26 cellular contexts compared by ENCODE assay signal in genomic region chr3:119782435-119782834, GRCh38. TPM values are rescaled to one million over a fixed set of nuclear protein-coding genes. Genes with fewer than 3 reads are reported as not detected.
DNase-seq lines count a peak whose midpoint lies in the region; ATAC-seq and TF ChIP-seq lines count a peak whose summit lies in the region.
"Had no signal": no experiment of that assay in that cellular context is flagged by ENCODE, and none has a peak within 500 bp of the region (broad histone marks: within the 10 kb centered on the region; RNA-seq: fewer than 3 reads in every experiment).

No MANE protein-coding gene starts in this region.

- H3K4me1 ChIP-seq in duodenal mucosa (ENCODE audit: control insufficient read depth in 1 of 2, insufficient read depth in 2 of 2, low read length in 2 of 2) (peaks cover 14 to 22% of the 10 kb centered on the region in 2 donors), right lobe of liver (peaks cover 0 to 12% (median 9%) of the 10 kb centered on the region in 4 donors), rectal smooth muscle tissue (ENCODE audit: control insufficient read depth, insufficient read depth, low read length) (no peaks in the 10 kb centered on the region)
- H3K4me1 ChIP-seq: BE2C had no signal

- TSS peak; percentile 70 for BruUV-seq in Calu3 (replicated peaks; lab: Mats Ljungman, UMichigan)

- no peaks in the 10 kb centered on the region for H3K27me3 Mint-ChIP-seq in Calu3 (ENCODE audit: unreplicated experiment)

- TF ChIP-seq POLR2A in right lobe of liver (IDR thresholded peaks at IDR 0.05) = no peak

- TF ChIP-seq CTCF in Calu3 (IDR thresholded peaks at IDR 0.05; ENCODE audit: unreplicated experiment) = no peak
- TF ChIP-seq CTCF in right lobe of liver (IDR thresholded peaks at IDR 0.05) = no peak

- no peaks in the 10 kb centered on the region for H3K9me3 Mint-ChIP-seq in Calu3 (ENCODE audit: low read depth, unreplicated experiment)
- H3K9me3 Mint-ChIP-seq: CD14-positive monocyte; CD8-positive, alpha-beta memory T cell had no signal

- CTCF ChIA-PET in Calu3 (lab: Charles Lee) = no interaction called here

- H3K27ac ChIP-seq in duodenal mucosa (ENCODE audit: low read depth, low read length) (peak overlapping the region; percentile 74), right lobe of liver (peak overlapping the region; percentile 55 to 86 (median 78)), rectal smooth muscle tissue (ENCODE audit: low read depth, low read length) (no peak overlapping the region)
- H3K27ac ChIP-seq: 22Rv1, KMS-11 had no signal

- intact Hi-C loops in Calu3 (cut with micrococcal nuclease; ENCODE audit: unreplicated experiment) (no loop called here), right lobe of liver (cut with DNase I) (no loop called here)

- no peaks in the 10 kb centered on the region for H3K9me3 ChIP-seq in duodenal mucosa (ENCODE audit: control insufficient read depth in 1 of 2, low read length in 2 of 2)
- H3K9me3 ChIP-seq in right lobe of liver = no peaks in the 10 kb centered on the region
- H3K9me3 ChIP-seq: BE2C had no signal

- no peak overlapping the region for H3K27ac Mint-ChIP-seq in Calu3 (ENCODE audit: unreplicated experiment)
- H3K27ac Mint-ChIP-seq: CD14-positive monocyte; CD8-positive, alpha-beta memory T cell had no signal

- DNase-seq in Calu3 = no peak
- DNase-seq in right lobe of liver = peak in 1 of 3 donors; percentile 42
- DNase-seq in hypothalamus (lab: John Stamatoyannopoulos, UW) = no peak
- no peak for DNase-seq in midbrain (lab: John Stamatoyannopoulos, UW)
- no peak for DNase-seq in anterior cingulate cortex (lab: John Stamatoyannopoulos, UW)
- DNase-seq: BE2C; CD8-positive, alpha-beta memory T cell; DMS79 treated with DMSO at 0.1 percent for 48 hours; GF-D8; H7; IMR-90; NCI-H1048; NCI-H1417 treated with DMSO at 0.1 percent for 48 hours; NCI-H1694 treated with DMSO at 0.1 percent for 48 hours; NCI-H2081 treated with DMSO at 0.1 percent for 48 hours; NCI-H2171; NCI-H226; NCI-H510A; NCI-H69; SHP77 treated with DMSO at 0.1 percent for 48 hours had no signal

- H3K36me3 ChIP-seq in duodenal mucosa (ENCODE audit: control insufficient read depth in 1 of 2, insufficient read depth in 2 of 2, low read length in 2 of 2) (no peaks in the 10 kb centered on the region), right lobe of liver (no peaks in the 10 kb centered on the region), rectal smooth muscle tissue (ENCODE audit: control insufficient read depth, insufficient read depth, low read length) (no peaks in the 10 kb centered on the region)
- H3K36me3 ChIP-seq: BE2C had no signal

- peaks cover 26% of the 10 kb centered on the region for H3K4me1 Mint-ChIP-seq in Calu3 (ENCODE audit: low read depth, unreplicated experiment)

- no peak overlapping the region for H3K4me3 Mint-ChIP-seq in Calu3 (ENCODE audit: low read depth, unreplicated experiment)
- H3K4me3 Mint-ChIP-seq: CD14-positive monocyte; CD8-positive, alpha-beta memory T cell had no signal

- H3K27me3 ChIP-seq in duodenal mucosa (ENCODE audit: control insufficient read depth in 1 of 2, insufficient read depth in 2 of 2, low read length in 2 of 2) = no peaks in the 10 kb centered on the region
- no peaks in the 10 kb centered on the region for H3K27me3 ChIP-seq in right lobe of liver
- no peaks in the 10 kb centered on the region for H3K27me3 ChIP-seq in rectal smooth muscle tissue (ENCODE audit: control insufficient read depth, insufficient read depth, low read length)
- H3K27me3 ChIP-seq: BE2C had no signal

- ATAC-seq in right lobe of liver = peak; percentile 10 to 42 (median 34)
- ATAC-seq: Panc1 had no signal

- no CpG with 5 or more reads among the region's 1 CpG for WGBS in right lobe of liver (ENCODE audit: insufficient coverage, low coverage, low lambda C conversion rate, missing lambda C conversion rate)

- H3K4me3 ChIP-seq in duodenal mucosa (ENCODE audit: low read depth in 1 of 2, low read length in 2 of 2) = peak overlapping the region; percentile 79 to 87
- H3K4me3 ChIP-seq in right lobe of liver = peak overlapping the region; percentile 29 to 73 (median 63)
- peak overlapping the region; percentile 46 for H3K4me3 ChIP-seq in rectal smooth muscle tissue (ENCODE audit: low read length)

- H3K9ac ChIP-seq in duodenal mucosa (ENCODE audit: low read depth in 1 of 2, low read length in 2 of 2) = peak overlapping the region; percentile 83 to 92
- H3K9ac ChIP-seq in rectal smooth muscle tissue (ENCODE audit: low read length) = no peak overlapping the region
- H3K9ac ChIP-seq: KMS-11 had no signal

- H3K36me3 Mint-ChIP-seq in Calu3 (ENCODE audit: insufficient read depth, unreplicated experiment) = no peaks in the 10 kb centered on the region
- H3K36me3 Mint-ChIP-seq: CD14-positive monocyte; CD8-positive, alpha-beta memory T cell had no signal

RNA-seq across cellular contexts. Expression of gene NR1I2, which starts 0.5 kb away (rescaled TPM):
- total RNA-seq in Calu3 (2022) = 2.9 and 6.0 TPM in 2 replicates
- 100 to 1,000 TPM in 3 of 6 experiments, 10 to 100 TPM in 3; 24.9 to 188 (median 91.4) TPM for total RNA-seq in right lobe of liver
- total RNA-seq: IMR-90 had no signal
